Comparison of ENCODE assay signal across 12 cellular contexts in genomic region chr19:3407556-3408516, GRCh38. TPM values are rescaled to one million over a fixed set of nuclear protein-coding genes. Genes with fewer than 3 reads are reported as not detected.
A peak's percentile ranks its signal among the peaks of the same experiment; 100 is the strongest.
DNase-seq lines count a peak whose midpoint lies in the region; ATAC-seq, FAIRE-seq and TF ChIP-seq lines count a peak whose summit lies in the region.
"Had no signal": no experiment of that assay in that cellular context is flagged by ENCODE, and none has a peak within 500 bp of the region (broad histone marks: within the 10 kb centered on the region; RNA-seq: fewer than 3 reads in every experiment).

No MANE protein-coding gene starts in this region.

- H3K27me3 ChIP-seq in left ventricle myocardium inferior (ENCODE audit: low read depth), result no peaks in the 10 kb centered on the region
- no peaks in the 10 kb centered on the region for H3K27me3 ChIP-seq in pancreas
- H3K27me3 ChIP-seq in aorta (ENCODE audit: control insufficient read depth in 1 of 2, insufficient read depth in 2 of 2, low read length in 1 of 2), result no peaks in the 10 kb centered on the region

- no peaks in the 10 kb centered on the region for H3K36me3 Mint-ChIP-seq in endothelial cell (ENCODE audit: low read depth, unreplicated experiment)

- intact Hi-C loops in Right ventricle myocardium inferior (cut with DNase I) (loop anchor here (2.0 kb wide), 1 partner anchor 41 kb away; the partner anchor contains the start of gene NFIC), cardiac septum (cut with DNase I) (no loop called here), left ventricle myocardium inferior (cut with micrococcal nuclease) (no loop called here), pancreas (cut with DNase I) (loop anchor here in 1 of 3 donors (10.0 kb wide), 1 partner anchor 63 kb away; no protein-coding TSS in a partner anchor), aorta (cut with DNase I) (no loop called here)

- peak; percentile 76 for DNase-seq in Right ventricle myocardium inferior (ENCODE audit: missing footprints)
- no peak for DNase-seq in cardiac septum (ENCODE audit: low spot score)
- DNase-seq in left ventricle myocardium inferior, result peak; percentile 65
- no peak for DNase-seq in pancreas
- DNase-seq in aorta, result peak; percentile 77 to 84
- DNase-seq in NCI-H2196 (lab: John Stamatoyannopoulos, UW; ENCODE audit: unreplicated experiment), result no peak
- DNase-seq in endothelial cell (ENCODE audit: low spot score), result no peak
- DNase-seq: activated CD4-positive, alpha-beta memory T cell treated with anti-CD3 and anti-CD28 coated beads, Interleukin-2, amount 10 ng/mL, durations not matched to agents 7 days and 5 days; GDM1; NCI-H2227 treated with DMSO at 0.1 percent for 48 hours had no signal

- TF ChIP-seq CTCF in left ventricle myocardium inferior (IDR thresholded peaks at IDR 0.05; ENCODE audit: borderline replicate concordance) (no peak), pancreas (IDR thresholded peaks at IDR 0.05) (no peak), endothelial cell (IDR thresholded peaks at IDR 0.05; ENCODE audit: unreplicated experiment) (no peak)

- ATAC-seq in Right ventricle myocardium inferior, result peak; percentile 2
- ATAC-seq in pancreas, result peak in 1 of 4 donors; percentile 0
- ATAC-seq in aorta (ENCODE audit: low FRiP score), result no peak
- no peak for ATAC-seq in HG03095 (IDR thresholded peaks at IDR 0.05; ENCODE audit: unreplicated experiment)

- H3K4me3 ChIP-seq in left ventricle myocardium inferior, result peak overlapping the region; percentile 59
- H3K4me3 ChIP-seq in pancreas, result no peak overlapping the region
- peak overlapping the region in 1 of 2 donors; percentile 31 for H3K4me3 ChIP-seq in aorta (ENCODE audit: low read length in 2 of 2)

- no peak overlapping the region for H3K27ac Mint-ChIP-seq in endothelial cell (ENCODE audit: unreplicated experiment)
- H3K27ac Mint-ChIP-seq: activated CD4-positive, alpha-beta memory T cell treated with anti-CD3 and anti-CD28 coated beads, Interleukin-2, amount 10 ng/mL, durations not matched to agents 7 days and 5 days had no signal

- no peaks in the 10 kb centered on the region for H3K27me3 Mint-ChIP-seq in endothelial cell (ENCODE audit: unreplicated experiment)
- H3K27me3 Mint-ChIP-seq: activated CD4-positive, alpha-beta memory T cell treated with anti-CD3 and anti-CD28 coated beads, Interleukin-2, amount 10 ng/mL, durations not matched to agents 7 days and 5 days had no signal

- no peak for FAIRE-seq in pancreas (lab: Jason Lieb, UNC)
- FAIRE-seq: A204.1 had no signal

- H3K36me3 ChIP-seq in left ventricle myocardium inferior, result no peaks in the 10 kb centered on the region
- peaks cover 0 to 3% (median 0%) of the 10 kb centered on the region in 3 donors for H3K36me3 ChIP-seq in pancreas
- no peaks in the 10 kb centered on the region for H3K36me3 ChIP-seq in aorta (ENCODE audit: control insufficient read depth in 1 of 2, insufficient read depth in 2 of 2, low read length in 1 of 2)

- H3K9me3 Mint-ChIP-seq in endothelial cell (ENCODE audit: unreplicated experiment), result no peaks in the 10 kb centered on the region
- H3K9me3 Mint-ChIP-seq: activated CD4-positive, alpha-beta memory T cell treated with anti-CD3 and anti-CD28 coated beads, Interleukin-2, amount 10 ng/mL, durations not matched to agents 7 days and 5 days had no signal

- no peak overlapping the region for H3K4me3 Mint-ChIP-seq in endothelial cell (ENCODE audit: unreplicated experiment)
- H3K4me3 Mint-ChIP-seq: activated CD4-positive, alpha-beta memory T cell treated with anti-CD3 and anti-CD28 coated beads, Interleukin-2, amount 10 ng/mL, durations not matched to agents 7 days and 5 days had no signal

- H3K27ac ChIP-seq in left ventricle myocardium inferior (replicated peaks) (peak overlapping the region; percentile 100), pancreas (peak overlapping the region; percentile 54 to 79 (median 75)), aorta (ENCODE audit: low read depth in 1 of 2, low read length in 2 of 2) (peak overlapping the region in 1 of 2 donors; percentile 83)

- WGBS in pancreas, 2 donors, result 23 to 24% methylated on average over 27 of the region's 27 CpGs
- WGBS in aorta, 2 donors, result 10 to 14% methylated on average over 27 of the region's 27 CpGs

- no peaks in the 10 kb centered on the region for H3K9me3 ChIP-seq in left ventricle myocardium inferior (replicated peaks)
- no peaks in the 10 kb centered on the region for H3K9me3 ChIP-seq in pancreas
- H3K9me3 ChIP-seq in aorta (ENCODE audit: control insufficient read depth, low read length), result no peaks in the 10 kb centered on the region

- H3K4me1 ChIP-seq in left ventricle myocardium inferior (peaks cover 73% of the 10 kb centered on the region), pancreas (peaks cover 25 to 38% (median 33%) of the 10 kb centered on the region in 3 donors), aorta (ENCODE audit: control insufficient read depth in 1 of 2, insufficient read depth in 2 of 2, low read length in 2 of 2) (peaks cover 0 to 2% of the 10 kb centered on the region in 2 donors)

- H3K4me1 Mint-ChIP-seq in endothelial cell (ENCODE audit: unreplicated experiment), result no peaks in the 10 kb centered on the region
- H3K4me1 Mint-ChIP-seq: activated CD4-positive, alpha-beta memory T cell treated with anti-CD3 and anti-CD28 coated beads, Interleukin-2, amount 10 ng/mL, durations not matched to agents 7 days and 5 days had no signal

RNA-seq across cellular contexts. Expression of gene NFIC, which starts 41.5 kb away (rescaled TPM):
- total RNA-seq in Right ventricle myocardium inferior (164 TPM), cardiac septum (178 TPM), left ventricle myocardium inferior (145 TPM), pancreas (100 to 1,000 TPM; 106 to 203 (median 127) TPM), aorta (100 to 1,000 TPM; 175 to 188 TPM), endothelial cell (ENCODE audit: unreplicated experiment) (4.9 TPM)
- polyA plus RNA-seq in pancreas (10 to 100 TPM; 21.3 to 74.9 TPM), aorta (10 to 100 TPM; 37.5 to 37.7 TPM)

Comparison
In these comparisons a context has a peak if more than half of its experiments do, and no peak if none do; other contexts are left out.
1. DNase-seq: peak in Right ventricle myocardium inferior (single experiment), left ventricle myocardium inferior (single experiment) and aorta (2 of 2); none in cardiac septum (single experiment), pancreas (0 of 6), NCI-H2196 (single experiment) and endothelial cell (single experiment).
2. RNA of gene NFIC, which starts 41.5 kb away (total RNA-seq): 175 to 188 TPM in aorta, 178 TPM in cardiac septum (single experiment), 164 TPM in Right ventricle myocardium inferior (single experiment), 145 TPM in left ventricle myocardium inferior (single experiment) and 106 to 203 TPM in pancreas; 4.9 TPM in endothelial cell (single experiment); every median in the first group is over 10 times any median in the second.